ENCODE assay signal across 26 cellular contexts in the genomic region with DNA sequence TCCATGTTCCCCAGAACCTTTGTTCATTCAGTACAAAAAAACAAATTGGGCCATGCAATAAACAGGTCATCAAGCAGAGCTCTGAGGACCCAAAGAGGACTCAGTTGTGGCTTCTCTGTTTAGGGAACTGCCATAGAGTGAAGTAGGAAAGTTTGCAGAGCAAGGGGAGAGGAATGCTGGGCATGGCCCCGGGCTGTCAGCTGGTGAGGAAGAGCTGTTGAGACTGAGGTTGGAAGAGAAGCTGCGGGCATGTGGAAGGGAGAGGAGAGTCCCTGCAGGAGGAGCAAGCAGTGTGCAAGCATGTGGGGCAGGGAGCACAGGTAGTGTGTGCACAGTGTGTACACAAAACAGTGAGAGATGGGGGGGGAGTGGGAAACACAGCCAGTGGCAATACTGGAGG.
"Had no signal": no experiment of that assay in that cellular context is flagged by ENCODE, and none has a peak within 500 bp of the region (broad histone marks: within the 10 kb centered on the region; RNA-seq: fewer than 3 reads in every experiment).

No MANE protein-coding gene starts in this region.

- H3K27ac ChIP-seq: dorsolateral prefrontal cortex, epithelial cell of prostate, gastrocnemius medialis, lower lobe of right lung, neural progenitor cell, parathyroid adenoma, prostate gland, right atrium auricular region, stomach, thyroid gland had no signal

- H3K79me2 ChIP-seq: parathyroid adenoma had no signal

- H3K4me3 ChIP-seq: dorsolateral prefrontal cortex, gastrocnemius medialis, lower lobe of right lung, neural progenitor cell, prostate gland, right atrium auricular region, stomach, thyroid gland had no signal

- ATAC-seq: esophagus mucosa; gastrocnemius medialis; left ventricle myocardium superior; lower lobe of right lung; natural killer cell treated with Interleukin-12 subunit alpha and Interleukin-12 subunit beta and Interleukin-15 and Interleukin-18, amount 100 ng/mL, for 72 hours; sciatic nerve; stimulated activated effector memory CD8-positive, alpha-beta T cell treated with anti-CD3 and anti-CD28 coated beads, Interleukin-12 subunit alpha, Interleukin-12 subunit beta, amount 100 ng/mL, for 72 hours had no signal

- H3K4me3 Mint-ChIP-seq: endodermal cell; natural killer cell treated with Interleukin-12 subunit alpha and Interleukin-12 subunit beta and Interleukin-15 and Interleukin-18, amount 100 ng/mL, for 72 hours; neural progenitor cell; stimulated activated effector memory CD8-positive, alpha-beta T cell treated with anti-CD3 and anti-CD28 coated beads, Interleukin-12 subunit alpha, Interleukin-12 subunit beta, amount 100 ng/mL, for 72 hours; type B pancreatic cell had no signal

- H3K36me3 ChIP-seq: gastrocnemius medialis, lower lobe of right lung, neural progenitor cell, prostate gland, right atrium auricular region, stomach, thyroid gland had no signal

- H2AFZ ChIP-seq: neural progenitor cell, parathyroid adenoma had no signal

- H3K36me3 Mint-ChIP-seq: natural killer cell treated with Interleukin-12 subunit alpha and Interleukin-12 subunit beta and Interleukin-15 and Interleukin-18, amount 100 ng/mL, for 72 hours; neural progenitor cell had no signal

- H3K4me1 ChIP-seq: parathyroid adenoma, thyroid gland had no signal

- H3K27me3 ChIP-seq: dorsolateral prefrontal cortex, gastrocnemius medialis, neural progenitor cell, right atrium auricular region, stomach, thyroid gland had no signal

- H3K4me2 ChIP-seq: neural progenitor cell had no signal

- H3K9me3 ChIP-seq: gastrocnemius medialis, lower lobe of right lung, prostate gland, right atrium auricular region, stomach, thyroid gland had no signal

- H3K27me3 Mint-ChIP-seq: naive B cell, type B pancreatic cell had no signal

- H3K27ac Mint-ChIP-seq: endodermal cell; natural killer cell treated with Interleukin-12 subunit alpha and Interleukin-12 subunit beta and Interleukin-15 and Interleukin-18, amount 100 ng/mL, for 72 hours; neural progenitor cell; stimulated activated effector memory CD8-positive, alpha-beta T cell treated with anti-CD3 and anti-CD28 coated beads, Interleukin-12 subunit alpha, Interleukin-12 subunit beta, amount 100 ng/mL, for 72 hours; type B pancreatic cell had no signal

- FAIRE-seq: colon, keratinocyte had no signal

- H3K9ac ChIP-seq: neural progenitor cell, parathyroid adenoma had no signal

- H3K9me3 Mint-ChIP-seq: endodermal cell; natural killer cell treated with Interleukin-12 subunit alpha and Interleukin-12 subunit beta and Interleukin-15 and Interleukin-18, amount 100 ng/mL, for 72 hours; neural progenitor cell; stimulated activated effector memory CD8-positive, alpha-beta T cell treated with anti-CD3 and anti-CD28 coated beads, Interleukin-12 subunit alpha, Interleukin-12 subunit beta, amount 100 ng/mL, for 72 hours; type B pancreatic cell had no signal

- DNase-seq: dorsolateral prefrontal cortex; effector CD4-positive, alpha-beta T cell; endodermal cell; foreskin fibroblast; gastrocnemius medialis; head of caudate nucleus; left ventricle myocardium superior; lower lobe of right lung; naive B cell; stimulated activated CD4-positive, alpha-beta T cell treated with anti-CD3 and anti-CD28 coated beads, Interleukin-2, amount 100 ng/mL, for 24 hours; stimulated activated CD4-positive, alpha-beta T cell treated with anti-CD3 and anti-CD28 coated beads, Interleukin-4, amount 100 ng/mL, for 24 hours; stimulated activated naive CD4-positive, alpha-beta T cell treated with Interleukin-2 at 50 U/mL for 16 hours; stomach; thyroid gland had no signal
